8 cellular contexts compared by ENCODE assay signal in genomic region chr15:92902723-92903587, GRCh38. TPM values are rescaled to one million over a fixed set of nuclear protein-coding genes. Genes with fewer than 3 reads are reported as not detected.
DNase-seq lines count a peak whose midpoint lies in the region; ATAC-seq and TF ChIP-seq lines count a peak whose summit lies in the region.

No MANE protein-coding gene starts in this region.

- peaks cover 31% of the 10 kb centered on the region for H3K4me1 ChIP-seq in hepatocyte (ENCODE audit: insufficient read depth)

- H3K4me3 ChIP-seq in H7 (ENCODE audit: insufficient read depth, low read depth, low read length) (peak overlapping the region; percentile 57), WI38 (ENCODE audit: low read depth, low read length) (peak overlapping the region; percentile 92), hepatocyte (peak overlapping the region; percentile 50)

- peaks cover 90% of the 10 kb centered on the region for H3K79me2 ChIP-seq in hepatocyte

- peaks cover 7% of the 10 kb centered on the region for H3K9me3 Mint-ChIP-seq in stimulated activated memory B cell treated with anti-CD40 and anti-IgM and Interleukin-4, amounts not matched to agents 10 μg/mL and 1 μg/mL and 100 μg/mL, for 72 hours

- TF ChIP-seq CTCF in WI38 (IDR thresholded peaks at IDR 0.05; ENCODE audit: low read depth, low read length) (no peak), hepatocyte (IDR thresholded peaks at IDR 0.05; ENCODE audit: poor library complexity) (no peak)

- H3K36me3 Mint-ChIP-seq in stimulated activated memory B cell treated with anti-CD40 and anti-IgM and Interleukin-4, amounts not matched to agents 10 μg/mL and 1 μg/mL and 100 μg/mL, for 72 hours, result peaks cover 36% of the 10 kb centered on the region

- peaks cover 15% of the 10 kb centered on the region for H4K20me1 ChIP-seq in hepatocyte (ENCODE audit: insufficient read depth, poor library complexity, severe bottlenecking)

- peak overlapping the region; percentile 78 for H3K4me2 ChIP-seq in hepatocyte

- H3K9me3 ChIP-seq in hepatocyte (ENCODE audit: low read depth), result no peaks in the 10 kb centered on the region

- peak overlapping the region; percentile 99 for H3K27ac ChIP-seq in hepatocyte

- no peak for ATAC-seq in stimulated activated memory B cell treated with anti-CD40 and anti-IgM and Interleukin-4, amounts not matched to agents 10 μg/mL and 1 μg/mL and 100 μg/mL, for 72 hours

- no peaks in the 10 kb centered on the region for H3K27me3 Mint-ChIP-seq in stimulated activated memory B cell treated with anti-CD40 and anti-IgM and Interleukin-4, amounts not matched to agents 10 μg/mL and 1 μg/mL and 100 μg/mL, for 72 hours

- peak overlapping the region; percentile 99 for H3K27ac Mint-ChIP-seq in stimulated activated memory B cell treated with anti-CD40 and anti-IgM and Interleukin-4, amounts not matched to agents 10 μg/mL and 1 μg/mL and 100 μg/mL, for 72 hours

- H2AFZ ChIP-seq in hepatocyte, result no peak overlapping the region

- H3K27me3 ChIP-seq in H7 (ENCODE audit: control insufficient read depth, insufficient read depth, low read length) (no peaks in the 10 kb centered on the region), hepatocyte (no peaks in the 10 kb centered on the region)

- WGBS in hepatocyte (ENCODE audit: low lambda C conversion rate, missing lambda C conversion rate), result 4% methylated on average over 4 of the region's 4 CpGs

- DNase-seq in A172 (ENCODE audit: low spot score), result peak; percentile 14
- no peak for DNase-seq in H7
- DNase-seq in hepatocyte (ENCODE audit: low spot score), result no peak
- DNase-seq in central memory CD4-positive, alpha-beta T cell, result no peak
- DNase-seq in DMS114 treated with DMSO at 0.1 percent for 48 hours (lab: John Stamatoyannopoulos, UW; ENCODE audit: unreplicated experiment), result no peak
- no peak for DNase-seq in AG08396 (ENCODE audit: low spot score)

- peak overlapping the region; percentile 99 for H3K4me3 Mint-ChIP-seq in stimulated activated memory B cell treated with anti-CD40 and anti-IgM and Interleukin-4, amounts not matched to agents 10 μg/mL and 1 μg/mL and 100 μg/mL, for 72 hours

- H3K4me1 Mint-ChIP-seq in stimulated activated memory B cell treated with anti-CD40 and anti-IgM and Interleukin-4, amounts not matched to agents 10 μg/mL and 1 μg/mL and 100 μg/mL, for 72 hours, result peaks cover 66% of the 10 kb centered on the region

- H3K9me2 ChIP-seq in hepatocyte (replicated peaks; ENCODE audit: insufficient read depth), result no peaks in the 10 kb centered on the region

- H3K36me3 ChIP-seq in H7 (replicated peaks; ENCODE audit: control insufficient read depth, insufficient read depth, low read length), result 0 out of 2 replicates have a peak, but pooled peaks cover 2% of the 10 kb centered on the region
- no peaks in the 10 kb centered on the region for H3K36me3 ChIP-seq in hepatocyte (replicated peaks; ENCODE audit: insufficient read depth, low read depth)

RNA-seq across cellular contexts. Expression of gene CHD2, which starts 2.8 kb away (rescaled TPM):
- 21.2 and 22.8 TPM in 2 replicates for total RNA-seq in A172 (2014; rRNA removed; shearing (Covaris generic))
- 29.7 and 35.5 TPM in 2 replicates for total RNA-seq in H7 (2014; rRNA removed; shearing (Covaris generic))
- 101 and 133 TPM in 2 replicates for total RNA-seq in hepatocyte
- 49.3 and 68.3 TPM in 2 replicates for polyA plus RNA-seq in hepatocyte
